ENCODE assay signal across 9 cellular contexts in the genomic region with DNA sequence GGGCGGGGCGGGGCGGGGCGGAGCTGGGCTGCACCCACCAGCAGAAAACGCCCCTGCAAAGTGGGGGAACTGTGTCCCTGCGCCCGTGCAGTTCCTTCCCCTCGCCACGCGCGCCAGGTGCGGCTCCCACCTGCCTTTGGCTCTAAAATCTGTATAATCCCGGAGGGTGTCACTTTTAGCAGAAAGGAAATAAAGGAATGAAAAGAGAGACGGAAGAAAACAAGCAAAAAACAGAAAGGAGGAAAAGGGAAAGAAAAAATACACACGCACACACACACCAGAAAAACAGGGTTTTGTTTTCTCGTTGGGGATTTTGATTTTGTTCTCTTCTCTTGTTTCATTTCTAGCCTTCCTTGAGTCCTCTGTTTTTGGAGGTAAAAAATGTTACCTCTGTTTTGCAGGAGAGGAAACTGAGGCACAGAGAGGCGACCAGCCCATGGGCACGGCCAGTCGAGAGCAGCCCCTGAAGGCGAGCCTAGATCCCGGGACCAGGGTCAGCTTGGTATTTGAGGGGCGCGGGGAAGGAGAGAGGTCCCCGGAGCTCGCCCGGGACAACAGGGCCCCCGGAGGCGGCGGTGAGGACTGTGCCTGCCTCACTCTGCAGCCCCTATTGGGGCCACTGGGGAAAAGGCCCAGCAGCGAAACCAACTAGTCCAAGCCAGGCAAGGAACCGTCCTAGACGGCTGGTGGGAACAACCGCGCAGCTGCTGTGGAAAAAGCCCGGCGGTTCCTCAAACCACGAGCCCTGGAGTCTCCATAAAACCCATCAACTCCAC. TPM values are rescaled to one million over a fixed set of nuclear protein-coding genes. Genes with fewer than 3 reads are reported as not detected.
A peak's percentile ranks its signal among the peaks of the same experiment; 100 is the strongest.
DNase-seq lines count a peak whose midpoint lies in the region; ATAC-seq and TF ChIP-seq lines count a peak whose summit lies in the region.
"Had no signal": no experiment of that assay in that cellular context is flagged by ENCODE, and none has a peak within 500 bp of the region (broad histone marks: within the 10 kb centered on the region; RNA-seq: fewer than 3 reads in every experiment).

No MANE protein-coding gene starts in this region.

- CTCF ChIA-PET in activated CD4-positive, alpha-beta memory T cell treated with anti-CD3 and anti-CD28 coated beads, Interleukin-2, amount 10 ng/mL, durations not matched to agents 7 days and 5 days (lab: Charles Lee), result interaction anchor here (1.0 to 6.9 kb wide), 9 partner anchors 12 to 270 kb away, joined by 3 to 64 read pairs (median 4); a partner anchor contains a TSS

- H3K36me3 Mint-ChIP-seq in activated CD4-positive, alpha-beta memory T cell treated with anti-CD3 and anti-CD28 coated beads, Interleukin-2, amount 10 ng/mL, durations not matched to agents 7 days and 5 days (ENCODE audit: low read depth), result peaks cover 16% of the 10 kb centered on the region

- H3K36me3 ChIP-seq in cardiac muscle cell, result no peaks in the 10 kb centered on the region
- H3K36me3 ChIP-seq in suprapubic skin, result no peaks in the 10 kb centered on the region

- peak overlapping the region; percentile 94 for H3K27ac Mint-ChIP-seq in activated CD4-positive, alpha-beta memory T cell treated with anti-CD3 and anti-CD28 coated beads, Interleukin-2, amount 10 ng/mL, durations not matched to agents 7 days and 5 days

- TF ChIP-seq CTCF in cardiac muscle cell (IDR thresholded peaks at IDR 0.05; ENCODE audit: low read depth, low read length) (no peak), suprapubic skin (IDR thresholded peaks at IDR 0.05) (no peak), lower leg skin (IDR thresholded peaks at IDR 0.05) (no peak)

- H3K4me1 ChIP-seq in cardiac muscle cell (ENCODE audit: low read depth) (peaks cover 18% of the 10 kb centered on the region), suprapubic skin (peaks cover 56% of the 10 kb centered on the region)

- no peak for ATAC-seq in left ventricle myocardium superior

- TF ChIP-seq POLR2A in suprapubic skin (IDR thresholded peaks at IDR 0.05) (no peak), lower leg skin (IDR thresholded peaks at IDR 0.05) (no peak)

- TF ChIP-seq EP300 in suprapubic skin (IDR thresholded peaks at IDR 0.05), result no peak

- DNase-seq in cardiac muscle cell (ENCODE audit: low read depth in 1 of 2, low spot score in 1 of 2) (no peak), left ventricle myocardium superior (no peak), iPS-NIHi7 (ENCODE audit: extremely low spot score) (peak; percentile 64), suprapubic skin (ENCODE audit: low spot score in 2 of 2) (no peak), lower leg skin (ENCODE audit: low spot score in 2 of 2) (no peak), kidney tubule cell (ENCODE audit: low spot score) (no peak), Kasumi-1 (lab: John Stamatoyannopoulos, UW) (no peak)
- DNase-seq in activated CD4-positive, alpha-beta memory T cell treated with anti-CD3 and anti-CD28 coated beads, Interleukin-2, amount 10 ng/mL, durations not matched to agents 7 days and 5 days, result no peak

- POLR2A ChIA-PET in activated CD4-positive, alpha-beta memory T cell treated with anti-CD3 and anti-CD28 coated beads, Interleukin-2, amount 10 ng/mL, durations not matched to agents 7 days and 5 days (lab: Charles Lee), result interaction anchor here (0.6 to 5.2 kb wide), 34 partner anchors 10 to 1875 kb away, joined by 3 to 84 read pairs (median 5); a partner anchor contains a TSS

- H3K4me3 ChIP-seq in cardiac muscle cell (peak overlapping the region; percentile 97), suprapubic skin (peak overlapping the region; percentile 74), lower leg skin (ENCODE audit: low read depth, poor library complexity, severe bottlenecking) (no peak overlapping the region)

- H3K4me3 Mint-ChIP-seq in activated CD4-positive, alpha-beta memory T cell treated with anti-CD3 and anti-CD28 coated beads, Interleukin-2, amount 10 ng/mL, durations not matched to agents 7 days and 5 days, result peak overlapping the region; percentile 97

- H3K27ac ChIP-seq in cardiac muscle cell (no peak overlapping the region), suprapubic skin (peak overlapping the region; percentile 61)

- no peaks in the 10 kb centered on the region for H3K9me3 Mint-ChIP-seq in activated CD4-positive, alpha-beta memory T cell treated with anti-CD3 and anti-CD28 coated beads, Interleukin-2, amount 10 ng/mL, durations not matched to agents 7 days and 5 days

- peaks cover 57% of the 10 kb centered on the region for H3K4me1 Mint-ChIP-seq in activated CD4-positive, alpha-beta memory T cell treated with anti-CD3 and anti-CD28 coated beads, Interleukin-2, amount 10 ng/mL, durations not matched to agents 7 days and 5 days

- H3K9me3 ChIP-seq in cardiac muscle cell (ENCODE audit: low read depth), result no peaks in the 10 kb centered on the region
- no peaks in the 10 kb centered on the region for H3K9me3 ChIP-seq in suprapubic skin

- H3K27me3 Mint-ChIP-seq in activated CD4-positive, alpha-beta memory T cell treated with anti-CD3 and anti-CD28 coated beads, Interleukin-2, amount 10 ng/mL, durations not matched to agents 7 days and 5 days, result no peaks in the 10 kb centered on the region

- WGBS in suprapubic skin, result 37% methylated on average over 37 of the region's 37 CpGs
- WGBS in lower leg skin, 2 donors, result 35% methylated on average over 37 of the region's 37 CpGs

- intact Hi-C loops in left ventricle myocardium superior (cut with micrococcal nuclease), result no loop called here
- intact Hi-C loops in lower leg skin (cut with DNase I; ENCODE audit: low total_unique reads), result no loop called here

- H3K27me3 ChIP-seq in cardiac muscle cell (no peaks in the 10 kb centered on the region), suprapubic skin (no peaks in the 10 kb centered on the region)

RNA-seq across cellular contexts. Expression of a gene that starts 0.6 kb away (rescaled TPM):
- 158 and 165 TPM in 2 replicates for total RNA-seq in cardiac muscle cell
- polyA plus RNA-seq in cardiac muscle cell, result 125 and 174 TPM in 2 replicates
- total RNA-seq in left ventricle myocardium superior, result 23.8 TPM
- total RNA-seq in activated CD4-positive, alpha-beta memory T cell treated with anti-CD3 and anti-CD28 coated beads, Interleukin-2, amount 10 ng/mL, durations not matched to agents 7 days and 5 days, result 100 to 1,000 TPM; 168 to 179 TPM
- 10 to 100 TPM; 32.7 to 60.8 (median 41.5) TPM for total RNA-seq in suprapubic skin
- 10 to 100 TPM; 42.2 to 47.8 (median 44.2) TPM for total RNA-seq in lower leg skin

RNA-seq across cellular contexts. Expression of a gene that starts 12.8 kb away (rescaled TPM):
- total RNA-seq in cardiac muscle cell (not detected in 2 replicates), left ventricle myocardium superior (not detected), suprapubic skin (not detected), lower leg skin (not detected)
- 0.43 TPM in 1 of 2 replicates, not detected in the other for polyA plus RNA-seq in cardiac muscle cell
- not detected for total RNA-seq in activated CD4-positive, alpha-beta memory T cell treated with anti-CD3 and anti-CD28 coated beads, Interleukin-2, amount 10 ng/mL, durations not matched to agents 7 days and 5 days
- total RNA-seq: glomerular endothelial cell had no signal
